Comparison of ENCODE assay signal across 8 cellular contexts in the genomic region with DNA sequence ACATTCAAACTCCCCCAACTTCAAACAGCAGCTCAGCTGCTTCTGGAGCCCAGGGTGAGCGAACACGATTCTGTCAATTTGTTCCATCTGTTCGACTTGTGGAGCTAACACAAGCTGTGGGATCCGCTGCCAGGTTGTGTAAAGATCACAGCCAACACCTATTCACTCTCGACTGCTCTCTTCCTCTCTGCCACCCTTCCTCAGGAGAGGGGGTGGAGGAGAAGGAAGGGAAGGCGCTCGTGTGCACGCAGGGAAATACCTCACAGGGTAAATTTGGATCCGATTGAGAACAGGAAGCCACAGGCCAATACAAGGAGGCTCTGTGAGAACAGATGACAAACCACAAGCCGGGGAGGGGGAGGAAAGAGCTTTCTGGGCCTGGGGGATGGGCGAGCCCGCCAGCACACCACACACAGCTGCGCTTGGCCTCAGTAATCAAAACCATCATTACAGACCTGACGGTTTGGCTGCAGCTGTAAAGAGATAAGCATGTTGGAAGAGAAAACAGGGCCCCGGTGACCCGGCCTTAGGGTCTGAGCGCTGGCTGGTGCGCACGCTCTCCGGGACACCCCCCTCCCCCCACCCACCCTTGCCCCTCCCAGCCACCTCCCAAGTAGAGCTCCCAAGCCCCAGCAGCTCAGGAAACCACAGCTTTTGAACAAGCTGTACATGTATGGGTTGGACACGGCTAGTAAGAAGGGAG. TPM values are rescaled to one million over a fixed set of nuclear protein-coding genes. Genes with fewer than 3 reads are reported as not detected.
DNase-seq lines count a peak whose midpoint lies in the region; ATAC-seq and TF ChIP-seq lines count a peak whose summit lies in the region.

No MANE protein-coding gene starts in this region.

- DNase-seq in Peyer's patch (peak; percentile 65 to 91 (median 71)), fibroblast of pulmonary artery (ENCODE audit: low read depth) (peak; percentile 87), osteoblast (ENCODE audit: insufficient read length, low spot score, missing footprints) (peak; percentile 92), testis (peak; percentile 77)
- DNase-seq in activated T-helper 1 cell treated with anti-CD3 and anti-CD28 coated beads, Interleukin-12 subunit alpha, Interleukin-12 subunit beta, Interleukin-2, Interleukin-4 antibody, amounts not matched to agents 30 ng/mL and 10 ng/mL and 1 ng/mL, durations not matched to agents 14 hours and 24 hours and 36 hours (ENCODE audit: low spot score), result peak; percentile 78

- peak overlapping the region; percentile 58 to 78 (median 62); a peak in 19 of 22 replicates for H3K9ac ChIP-seq in BLaER1 treated with 17β-estradiol and CSF1 and Interleukin-3, amounts not matched to agents 10 nM and 100 nM

- ATAC-seq in GM19395 (IDR thresholded peaks at IDR 0.05; ENCODE audit: unreplicated experiment), result peak; percentile 97
- ATAC-seq in HG03558 (IDR thresholded peaks at IDR 0.05; ENCODE audit: extremely low read depth, unreplicated experiment), result peak; percentile 88

- peak overlapping the region; percentile 82 for H3K27ac Mint-ChIP-seq in activated T-helper 1 cell treated with anti-CD3 and anti-CD28 coated beads, Interleukin-12 subunit alpha, Interleukin-12 subunit beta, Interleukin-2, Interleukin-4 antibody, amounts not matched to agents 30 ng/mL and 10 ng/mL and 1 ng/mL, durations not matched to agents 14 hours and 24 hours and 36 hours

- peaks cover 21 to 52% (median 42%) of the 10 kb centered on the region in 10 experiments for H3K4me1 ChIP-seq in BLaER1 treated with 17β-estradiol and CSF1 and Interleukin-3, amounts not matched to agents 10 nM and 100 nM
- H3K4me1 ChIP-seq in Peyer's patch (peaks cover 0 to 20% (median 0%) of the 10 kb centered on the region in 4 donors), osteoblast (ENCODE audit: insufficient read depth, low read length) (peaks cover 14% of the 10 kb centered on the region), testis (peaks cover 21% of the 10 kb centered on the region)

- peaks cover 34% of the 10 kb centered on the region for H3K4me1 Mint-ChIP-seq in activated T-helper 1 cell treated with anti-CD3 and anti-CD28 coated beads, Interleukin-12 subunit alpha, Interleukin-12 subunit beta, Interleukin-2, Interleukin-4 antibody, amounts not matched to agents 30 ng/mL and 10 ng/mL and 1 ng/mL, durations not matched to agents 14 hours and 24 hours and 36 hours (ENCODE audit: low read depth)

- peaks cover 53% of the 10 kb centered on the region for H3K27me3 Mint-ChIP-seq in activated T-helper 1 cell treated with anti-CD3 and anti-CD28 coated beads, Interleukin-12 subunit alpha, Interleukin-12 subunit beta, Interleukin-2, Interleukin-4 antibody, amounts not matched to agents 30 ng/mL and 10 ng/mL and 1 ng/mL, durations not matched to agents 14 hours and 24 hours and 36 hours (ENCODE audit: insufficient read depth)

- H3K36me3 ChIP-seq in BLaER1 treated with 17β-estradiol and CSF1 and Interleukin-3, amounts not matched to agents 10 nM and 100 nM, result peaks cover 68 to 80% (median 74%) of the 10 kb centered on the region in 11 experiments
- H3K36me3 ChIP-seq in Peyer's patch, result peaks cover 0 to 36% (median 0%) of the 10 kb centered on the region in 3 donors
- no peaks in the 10 kb centered on the region for H3K36me3 ChIP-seq in osteoblast (ENCODE audit: insufficient read depth, low read length)
- no peaks in the 10 kb centered on the region for H3K36me3 ChIP-seq in testis (ENCODE audit: low read depth, missing control alignments)

- peaks cover 9% of the 10 kb centered on the region for H3K36me3 Mint-ChIP-seq in activated T-helper 1 cell treated with anti-CD3 and anti-CD28 coated beads, Interleukin-12 subunit alpha, Interleukin-12 subunit beta, Interleukin-2, Interleukin-4 antibody, amounts not matched to agents 30 ng/mL and 10 ng/mL and 1 ng/mL, durations not matched to agents 14 hours and 24 hours and 36 hours (ENCODE audit: low read depth)

- peak overlapping the region; percentile 32 to 58 (median 50); a peak in 15 of 20 replicates for H3K4me3 ChIP-seq in BLaER1 treated with 17β-estradiol and CSF1 and Interleukin-3, amounts not matched to agents 10 nM and 100 nM
- H3K4me3 ChIP-seq in Peyer's patch, result peak overlapping the region in 2 of 4 donors; percentile 26 to 30
- peak overlapping the region; percentile 25 for H3K4me3 ChIP-seq in fibroblast of pulmonary artery (replicated peaks; ENCODE audit: low read depth, low read length)
- H3K4me3 ChIP-seq in osteoblast (ENCODE audit: insufficient read depth, low read length), result peak overlapping the region; percentile 66
- no peak overlapping the region for H3K4me3 ChIP-seq in testis

- peaks cover 0 to 74% (median 17%) of the 10 kb centered on the region in 11 experiments; a peak in 13 of 22 replicates for H3K27me3 ChIP-seq in BLaER1 treated with 17β-estradiol and CSF1 and Interleukin-3, amounts not matched to agents 10 nM and 100 nM
- H3K27me3 ChIP-seq in Peyer's patch (no peaks in the 10 kb centered on the region), osteoblast (ENCODE audit: insufficient read depth, low read length) (no peaks in the 10 kb centered on the region), testis (no peaks in the 10 kb centered on the region)

- WGBS in testis, 2 donors, result 36 to 46% methylated on average over 18 to 21 of the region's 21 CpGs

- intact Hi-C loops in activated T-helper 1 cell treated with anti-CD3 and anti-CD28 coated beads, Interleukin-12 subunit alpha, Interleukin-12 subunit beta, Interleukin-2, Interleukin-4 antibody, amounts not matched to agents 30 ng/mL and 10 ng/mL and 1 ng/mL, durations not matched to agents 14 hours and 24 hours and 36 hours (cut with micrococcal nuclease), result loop anchor here (1.0 to 10.0 kb wide), 7 partner anchors 32 to 1102 kb away; no protein-coding TSS in a partner anchor
- intact Hi-C loops in testis (cut with DNase I; ENCODE audit: low total_unique reads), result no loop called here

- H3K27ac ChIP-seq in BLaER1 treated with 17β-estradiol and CSF1 and Interleukin-3, amounts not matched to agents 10 nM and 100 nM, result peak overlapping the region in 9 of 11 experiments; percentile 51 to 79 (median 67); a peak in 16 of 22 replicates
- peak overlapping the region; percentile 40 to 67 (median 56) for H3K27ac ChIP-seq in Peyer's patch
- no peak overlapping the region for H3K27ac ChIP-seq in osteoblast (ENCODE audit: low read depth, low read length)
- H3K27ac ChIP-seq in testis, result peak overlapping the region; percentile 26 to 75

- H3K9me3 ChIP-seq in BLaER1 treated with 17β-estradiol and CSF1 and Interleukin-3, amounts not matched to agents 10 nM and 100 nM (replicated peaks in 1 of 11), result peaks cover 0 to 7% (median under 1%) of the 10 kb centered on the region in 11 experiments; a peak in 3 of 22 replicates
- no peaks in the 10 kb centered on the region for H3K9me3 ChIP-seq in Peyer's patch
- H3K9me3 ChIP-seq in osteoblast (ENCODE audit: low read depth, low read length), result no peaks in the 10 kb centered on the region
- no peaks in the 10 kb centered on the region for H3K9me3 ChIP-seq in testis

- TF ChIP-seq CTCF in Peyer's patch (IDR thresholded peaks at IDR 0.05) (no peak), fibroblast of pulmonary artery (IDR thresholded peaks at IDR 0.05; ENCODE audit: low read length, missing control alignments) (no peak), osteoblast (IDR thresholded peaks at IDR 0.05; ENCODE audit: extremely low read depth, low read depth, low read length) (no peak), testis (IDR thresholded peaks at IDR 0.05) (no peak)

- H3K79me2 ChIP-seq in osteoblast (ENCODE audit: insufficient read depth, low read length), result no peaks in the 10 kb centered on the region

- H3K4me2 ChIP-seq in BLaER1 treated with 17β-estradiol and CSF1 and Interleukin-3, amounts not matched to agents 10 nM and 100 nM, result peak overlapping the region; percentile 78 to 98 (median 94)
- peak overlapping the region; percentile 80 for H3K4me2 ChIP-seq in osteoblast (ENCODE audit: insufficient read depth, low read length)

- no peaks in the 10 kb centered on the region for H3K9me3 Mint-ChIP-seq in activated T-helper 1 cell treated with anti-CD3 and anti-CD28 coated beads, Interleukin-12 subunit alpha, Interleukin-12 subunit beta, Interleukin-2, Interleukin-4 antibody, amounts not matched to agents 30 ng/mL and 10 ng/mL and 1 ng/mL, durations not matched to agents 14 hours and 24 hours and 36 hours

- peaks cover 31 to 89% (median 62%) of the 10 kb centered on the region in 11 experiments; a peak in 21 of 22 replicates for H4K20me1 ChIP-seq in BLaER1 treated with 17β-estradiol and CSF1 and Interleukin-3, amounts not matched to agents 10 nM and 100 nM
- H4K20me1 ChIP-seq in osteoblast (ENCODE audit: insufficient read depth, low read length), result no peaks in the 10 kb centered on the region

- TF ChIP-seq POLR2A in Peyer's patch (IDR thresholded peaks at IDR 0.05), result no peak
- TF ChIP-seq POLR2A in testis (IDR thresholded peaks at IDR 0.05), result no peak

- H2AFZ ChIP-seq in osteoblast (ENCODE audit: low read length), result peak overlapping the region; percentile 77

- H3K4me3 Mint-ChIP-seq in activated T-helper 1 cell treated with anti-CD3 and anti-CD28 coated beads, Interleukin-12 subunit alpha, Interleukin-12 subunit beta, Interleukin-2, Interleukin-4 antibody, amounts not matched to agents 30 ng/mL and 10 ng/mL and 1 ng/mL, durations not matched to agents 14 hours and 24 hours and 36 hours, result peak overlapping the region; percentile 77

RNA-seq across cellular contexts. Expression of gene PTCH1, which starts 54.2 kb away (rescaled TPM):
- total RNA-seq in Peyer's patch, result 10 to 100 TPM; 16.5 to 71.0 (median 24.0) TPM
- total RNA-seq in activated T-helper 1 cell treated with anti-CD3 and anti-CD28 coated beads, Interleukin-12 subunit alpha, Interleukin-12 subunit beta, Interleukin-2, Interleukin-4 antibody, amounts not matched to agents 30 ng/mL and 10 ng/mL and 1 ng/mL, durations not matched to agents 14 hours and 24 hours and 36 hours, result 9.9 and 11.5 TPM in 2 replicates
- total RNA-seq in osteoblast, result 3.3 and 7.7 TPM in 2 replicates
- 100 to 1,000 TPM in 1 of 2 donors, 10 to 100 TPM in 1; 93.5 to 127 TPM for total RNA-seq in testis
- polyA plus RNA-seq in testis (ENCODE audit: insufficient read depth, low read depth, low replicate concordance), result 51.1 TPM

Comparison
In these comparisons a context has a peak if more than half of its experiments do, and no peak if none do; other contexts are left out.
1. H3K4me3 ChIP-seq: peak in BLaER1 treated with 17β-estradiol and CSF1 and Interleukin-3, amounts not matched to agents 10 nM and 100 nM (10 of 10), fibroblast of pulmonary artery (single experiment) and osteoblast (single experiment); none in testis (0 of 2).
2. Peak in every context shown above with its lines, with median percentiles within 50 percentile points of each other: DNase-seq.